Comparison of ENCODE assay signal across 17 cellular contexts in genomic region chr16:13435873-13436474, GRCh38.
DNase-seq lines count a peak whose midpoint lies in the region; ATAC-seq, FAIRE-seq and TF ChIP-seq lines count a peak whose summit lies in the region.
"Had no signal": no experiment of that assay in that cellular context is flagged by ENCODE, and none has a peak within 500 bp of the region (broad histone marks: within the 10 kb centered on the region; RNA-seq: fewer than 3 reads in every experiment).

No MANE protein-coding gene starts in this region.

- TF ChIP-seq CTCF in GM13976 (IDR thresholded peaks at IDR 0.05; ENCODE audit: borderline replicate concordance, control extremely low read depth, extremely low read depth, insufficient read depth, missing control alignments) = peak; percentile 22
- TF ChIP-seq CTCF in psoas muscle (IDR thresholded peaks at IDR 0.05) = no peak

- DNase-seq in GM13976 (ENCODE audit: low spot score) (peak; percentile 22), RCC 7860 (ENCODE audit: low spot score) (peak; percentile 70), islet precursor cell (peak; percentile 75), psoas muscle (no peak), dermis blood vessel endothelial cell (no peak)
- DNase-seq: activated CD4-positive, alpha-beta T cell treated with anti-CD3 and anti-CD28 coated beads, Interleukin-2, amount 50 U/mL, for 1 hour; amniotic stem cell; immature natural killer cell; NCI-H2227 treated with DMSO at 0.1 percent for 48 hours; Peyer's patch; posterior cingulate gyrus; stimulated activated CD4-positive, alpha-beta T cell treated with anti-CD3 and anti-CD28 coated beads, Interleukin-2, amount 100 ng/mL, for 24 hours; T-helper 2 cell had no signal

- no peak overlapping the region for H3K9ac ChIP-seq in BLaER1

- H3K27me3 ChIP-seq in BLaER1 = no peaks in the 10 kb centered on the region
- no peaks in the 10 kb centered on the region for H3K27me3 ChIP-seq in psoas muscle (ENCODE audit: insufficient read depth in 3 of 3, low read length in 2 of 3)
- H3K27me3 ChIP-seq: Peyer's patch had no signal

- H3K36me3 ChIP-seq in BLaER1 = no peaks in the 10 kb centered on the region
- H3K36me3 ChIP-seq in psoas muscle (ENCODE audit: insufficient read depth in 1 of 2, low read depth in 1 of 2) = no peaks in the 10 kb centered on the region
- H3K36me3 ChIP-seq: HAP-1, Peyer's patch had no signal

- in situ Hi-C loops in GM13976 (cut with MboI; ENCODE audit: low sequenced_read_pairs, unreplicated experiment) = loop anchor here (25.0 kb wide), 1 partner anchor 1099 kb away; no protein-coding TSS in a partner anchor

- H3K27ac ChIP-seq in BLaER1 (no peak overlapping the region), psoas muscle (no peak overlapping the region)
- H3K27ac ChIP-seq: Peyer's patch had no signal

- peak overlapping the region; percentile 55 for H3K4me2 ChIP-seq in BLaER1

- intact Hi-C loops in psoas muscle (cut with DNase I) = no loop called here

- H3K4me3 ChIP-seq in BLaER1 (no peak overlapping the region), psoas muscle (no peak overlapping the region)
- H3K4me3 ChIP-seq: HAP-1, Peyer's patch had no signal

- H3K9me3 ChIP-seq in BLaER1 (no peaks in the 10 kb centered on the region), psoas muscle (no peaks in the 10 kb centered on the region)
- H3K9me3 ChIP-seq: HAP-1, Peyer's patch had no signal

- peaks cover 20% of the 10 kb centered on the region for H3K4me1 ChIP-seq in BLaER1
- no peaks in the 10 kb centered on the region for H3K4me1 ChIP-seq in psoas muscle
- H3K4me1 ChIP-seq: HAP-1, Peyer's patch had no signal

- no peak for FAIRE-seq in RCC 7860 (lab: Jason Lieb, UNC)

- no peaks in the 10 kb centered on the region for H4K20me1 ChIP-seq in BLaER1

- ATAC-seq in HG03280 (IDR thresholded peaks at IDR 0.05; ENCODE audit: unreplicated experiment) (no peak), HG03135 (IDR thresholded peaks at IDR 0.05; ENCODE audit: unreplicated experiment) (no peak), psoas muscle (no peak)

- 69 to 90% (median 87%) methylated on average over 3 of the region's 3 CpGs for WGBS in psoas muscle, 3 donors

Comparison
In these comparisons a context has a peak if more than half of its experiments do, and no peak if none do; other contexts are left out.
1. DNase-seq: peak in GM13976 (single experiment), RCC 7860 (single experiment) and islet precursor cell (single experiment); none in psoas muscle (0 of 2) and dermis blood vessel endothelial cell (single experiment).